ENCODE assay signal across 1 cellular context in genomic region chr17:81957691-81958432, GRCh38.
TF ChIP-seq lines count a peak whose summit lies in the region.

No MANE protein-coding gene starts in this region.

TF ChIP-seq in HEK293, 187 proteins besides CTCF, POLR2A, EP300 and RAD21 (continued from another document):
- TF ChIP-seq ZNF518A (tag by site-specific recombination; conservative IDR thresholded peaks at IDR 0.05; ENCODE audit: low read depth) = no peak
